ENCODE assay signal across 18 cellular contexts in genomic region chr4:176404591-176404990, GRCh38.
DNase-seq lines count a peak whose midpoint lies in the region; ATAC-seq and TF ChIP-seq lines count a peak whose summit lies in the region.
"Had no signal": no experiment of that assay in that cellular context is flagged by ENCODE, and none has a peak within 500 bp of the region (broad histone marks: within the 10 kb centered on the region; RNA-seq: fewer than 3 reads in every experiment).

No MANE protein-coding gene starts in this region.

- no peak for TF ChIP-seq CTCF in AG10803 (conservative IDR thresholded peaks at IDR 0.05; ENCODE audit: low read length)
- TF ChIP-seq CTCF in astrocyte of the spinal cord (IDR thresholded peaks at IDR 0.05; ENCODE audit: low read depth, low read length): no peak

- DNase-seq in AG10803 (ENCODE audit: low read depth) (peak; percentile 65), M059J (ENCODE audit: low read depth) (peak; percentile 48), astrocyte of the spinal cord (ENCODE audit: low read depth, low spot score) (peak; percentile 50), glomerular visceral epithelial cell (ENCODE audit: extremely low spot score) (peak; percentile 14), NCI-H1930 (lab: John Stamatoyannopoulos, UW) (no peak)
- no peak for DNase-seq in activated CD4-positive, CD25-positive, alpha-beta regulatory T cell treated with anti-CD3 and anti-CD28 coated beads, Interleukin-2, amount 50 U/mL, for 72 hours
- no peak for DNase-seq in activated T-cell treated with anti-CD3 and anti-CD28 coated beads, Interleukin-2, amount 50 U/mL, for 1 hour
- DNase-seq: activated CD4-positive, alpha-beta T cell treated with anti-CD3 and anti-CD28 coated beads, Interleukin-2, amount 10 ng/mL, durations not matched to agents 24 days and 14 days; activated naive CD4-positive, alpha-beta T cell treated with anti-CD3 and anti-CD28 coated beads for 36 hours; activated T-cell treated with anti-CD3 and anti-CD28 coated beads for 4 hours; erythroblast; kidney glomerular epithelial cell; MV-4-11; NCI-H2029; NCI-H510A treated with DMSO at 0.1 percent for 48 hours had no signal

- in situ Hi-C loops in astrocyte of the spinal cord (cut with HindIII; ENCODE audit: low sequenced_read_pairs): no loop called here

- H3K4me3 ChIP-seq in AG10803 (ENCODE audit: low read length) (no peak overlapping the region), astrocyte of the spinal cord (ENCODE audit: low read depth, low read length) (no peak overlapping the region)
- H3K4me3 ChIP-seq: hepatocyte, SK-N-MC had no signal

- no peak for ATAC-seq in GM21367 (IDR thresholded peaks at IDR 0.05; ENCODE audit: unreplicated experiment)

Comparison
In these comparisons a context has a peak if more than half of its experiments do, and no peak if none do; other contexts are left out.
1. DNase-seq: peak in AG10803 (single experiment), M059J (single experiment), astrocyte of the spinal cord (single experiment) and glomerular visceral epithelial cell (single experiment); none in activated CD4-positive, CD25-positive, alpha-beta regulatory T cell treated with anti-CD3 and anti-CD28 coated beads, Interleukin-2, amount 50 U/mL, for 72 hours (single experiment), NCI-H1930 (0 of 2) and activated T-cell treated with anti-CD3 and anti-CD28 coated beads, Interleukin-2, amount 50 U/mL, for 1 hour (single experiment).